13 cellular contexts compared by ENCODE assay signal in the genomic region with DNA sequence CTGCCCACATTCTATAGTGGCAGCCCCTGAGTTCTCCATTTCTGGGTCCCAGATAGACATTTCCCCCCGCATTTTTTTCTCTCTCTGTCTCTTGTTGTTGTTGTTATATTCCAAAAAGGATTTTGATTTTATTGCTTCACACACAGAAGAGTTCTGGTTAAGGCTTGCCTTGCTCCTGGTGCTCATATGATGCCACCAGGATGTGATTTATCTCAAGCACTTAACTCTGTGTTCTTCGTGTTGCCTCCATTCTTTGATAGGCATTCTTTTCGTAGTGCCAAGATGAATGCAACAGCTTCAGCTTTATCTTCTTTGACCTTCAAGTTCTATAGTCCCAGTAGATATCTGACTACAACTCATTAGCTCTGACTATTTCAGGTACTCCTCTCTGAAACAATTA. TPM values are rescaled to one million over a fixed set of nuclear protein-coding genes. Genes with fewer than 3 reads are reported as not detected.
DNase-seq lines count a peak whose midpoint lies in the region; ATAC-seq and TF ChIP-seq lines count a peak whose summit lies in the region.
"Had no signal": no experiment of that assay in that cellular context is flagged by ENCODE, and none has a peak within 500 bp of the region (broad histone marks: within the 10 kb centered on the region; RNA-seq: fewer than 3 reads in every experiment).

No MANE protein-coding gene starts in this region.

- intact Hi-C loops in adrenal gland (cut with DNase I) (no loop called here), esophagus squamous epithelium (cut with DNase I) (no loop called here), transverse colon (cut with DNase I; ENCODE audit: low total_unique reads) (no loop called here)

- no peaks in the 10 kb centered on the region for H3K27me3 ChIP-seq in adrenal gland
- no peaks in the 10 kb centered on the region for H3K27me3 ChIP-seq in esophagus squamous epithelium
- no peaks in the 10 kb centered on the region for H3K27me3 ChIP-seq in neural progenitor cell
- H3K27me3 ChIP-seq in transverse colon: no peaks in the 10 kb centered on the region

- no peaks in the 10 kb centered on the region for H3F3A ChIP-seq in neural progenitor cell (ENCODE audit: low read depth)

- no peak overlapping the region for H3K4me3 Mint-ChIP-seq in neural progenitor cell
- H3K4me3 Mint-ChIP-seq: stimulated activated naive CD8-positive, alpha-beta T cell treated with anti-CD3 and anti-CD28 coated beads, Interleukin-15, Interleukin-2, amounts not matched to agents 100 ng/mL and 50 ng/mL, for 24 hours; T-helper 1 cell treated with Interleukin-12 subunit alpha and Interleukin-12 subunit beta and Interleukin-4 antibody, amounts not matched to agents 30 μg/mL and 1 μg/mL, for 36 hours had no signal

- H3K36me3 ChIP-seq in adrenal gland (replicated peaks in 1 of 2) (peaks cover 0 to 31% of the 10 kb centered on the region in 2 donors), esophagus squamous epithelium (peaks cover 8 to 33% (median 17%) of the 10 kb centered on the region in 3 donors), neural progenitor cell (no peaks in the 10 kb centered on the region), transverse colon (peaks cover 0 to 5% (median 0%) of the 10 kb centered on the region in 4 donors)

- DNase-seq in adrenal gland: no peak
- DNase-seq in esophagus squamous epithelium (lab: John Stamatoyannopoulos, UW): no peak
- no peak for DNase-seq in neural progenitor cell (ENCODE audit: low spot score)
- no peak for DNase-seq in transverse colon
- DNase-seq in RPMI8226: no peak
- DNase-seq: activated CD4-positive, alpha-beta T cell treated with anti-CD3 and anti-CD28 coated beads, Interleukin-2, amount 50 U/mL, for 1 hour; central memory CD4-positive, alpha-beta T cell; COR-L47; NK-92 treated with Interleukin-12 subunit alpha and Interleukin-12 subunit beta, amount 100 ng/mL, for 24 hours had no signal

- H3K4me1 Mint-ChIP-seq in neural progenitor cell: peaks cover 11% of the 10 kb centered on the region

- no peaks in the 10 kb centered on the region for H3K36me3 Mint-ChIP-seq in neural progenitor cell

- peak overlapping the region; percentile 3 for H3K27ac Mint-ChIP-seq in neural progenitor cell
- H3K27ac Mint-ChIP-seq: stimulated activated naive CD8-positive, alpha-beta T cell treated with anti-CD3 and anti-CD28 coated beads, Interleukin-15, Interleukin-2, amounts not matched to agents 100 ng/mL and 50 ng/mL, for 24 hours; T-helper 1 cell treated with Interleukin-12 subunit alpha and Interleukin-12 subunit beta and Interleukin-4 antibody, amounts not matched to agents 30 μg/mL and 1 μg/mL, for 36 hours had no signal

- H3K79me2 ChIP-seq in neural progenitor cell (ENCODE audit: low read depth): no peaks in the 10 kb centered on the region

- H2AFZ ChIP-seq in neural progenitor cell (replicated peaks): no peak overlapping the region

- H3K9me3 Mint-ChIP-seq in neural progenitor cell: no peaks in the 10 kb centered on the region
- H3K9me3 Mint-ChIP-seq: stimulated activated naive CD8-positive, alpha-beta T cell treated with anti-CD3 and anti-CD28 coated beads, Interleukin-15, Interleukin-2, amounts not matched to agents 100 ng/mL and 50 ng/mL, for 24 hours; T-helper 1 cell treated with Interleukin-12 subunit alpha and Interleukin-12 subunit beta and Interleukin-4 antibody, amounts not matched to agents 30 μg/mL and 1 μg/mL, for 36 hours had no signal

- TF ChIP-seq POLR2A in adrenal gland (IDR thresholded peaks at IDR 0.05) (no peak), esophagus squamous epithelium (IDR thresholded peaks at IDR 0.05) (no peak), transverse colon (IDR thresholded peaks at IDR 0.05) (no peak)

- WGBS in adrenal gland, 4 donors: 37 to 51% (median 42%) methylated on average over 3 of the region's 3 CpGs
- 30 to 51% methylated on average over 3 of the region's 3 CpGs for WGBS in esophagus squamous epithelium, 2 donors
- 65 to 80% methylated on average over 1 to 3 of the region's 3 CpGs for WGBS in transverse colon (ENCODE audit: low coverage in 1 of 2), 2 donors

- no peaks in the 10 kb centered on the region for H4K20me1 ChIP-seq in neural progenitor cell (ENCODE audit: low read depth)

- H3K27ac ChIP-seq in adrenal gland: peak overlapping the region in 4 of 5 donors; percentile 64 to 90 (median 72)
- H3K27ac ChIP-seq in esophagus squamous epithelium: peak overlapping the region; percentile 89 to 95 (median 92)
- no peak overlapping the region for H3K27ac ChIP-seq in neural progenitor cell
- peak overlapping the region; percentile 93 to 98 (median 96) for H3K27ac ChIP-seq in transverse colon

- ATAC-seq in HG03095 (IDR thresholded peaks at IDR 0.05; ENCODE audit: unreplicated experiment): no peak
- no peak for ATAC-seq in GM18858 (IDR thresholded peaks at IDR 0.05; ENCODE audit: unreplicated experiment)

- no peak overlapping the region for H3K4me2 ChIP-seq in neural progenitor cell

- in situ Hi-C loops in transverse colon (cut with MboI; ENCODE audit: low pct_ligation_motif_present in 1 of 4, low pct_unique_long_range_greater_than_20kb in 1 of 4, low sequenced_read_pairs in 3 of 4): no loop called here

- H3K9me3 ChIP-seq in adrenal gland (replicated peaks in 1 of 3): no peaks in the 10 kb centered on the region
- no peaks in the 10 kb centered on the region for H3K9me3 ChIP-seq in esophagus squamous epithelium
- H3K9me3 ChIP-seq in neural progenitor cell (ENCODE audit: low read depth): no peaks in the 10 kb centered on the region
- H3K9me3 ChIP-seq in transverse colon: no peaks in the 10 kb centered on the region

- peaks cover 2% of the 10 kb centered on the region for H3K27me3 Mint-ChIP-seq in neural progenitor cell (ENCODE audit: insufficient read depth, low read depth)
- H3K27me3 Mint-ChIP-seq: stimulated activated naive CD8-positive, alpha-beta T cell treated with anti-CD3 and anti-CD28 coated beads, Interleukin-15, Interleukin-2, amounts not matched to agents 100 ng/mL and 50 ng/mL, for 24 hours had no signal

- H3K4me3 ChIP-seq in adrenal gland: no peak overlapping the region
- H3K4me3 ChIP-seq in esophagus squamous epithelium: no peak overlapping the region
- H3K4me3 ChIP-seq in neural progenitor cell: no peak overlapping the region
- no peak overlapping the region for H3K4me3 ChIP-seq in transverse colon

- no peak for TF ChIP-seq EP300 in transverse colon (IDR thresholded peaks at IDR 0.05; ENCODE audit: low read depth)

- TF ChIP-seq CTCF in adrenal gland (IDR thresholded peaks at IDR 0.05) (no peak), esophagus squamous epithelium (IDR thresholded peaks at IDR 0.05) (no peak), neural progenitor cell (IDR thresholded peaks at IDR 0.05) (no peak), transverse colon (IDR thresholded peaks at IDR 0.05) (no peak)

- no peak overlapping the region for H3K9ac ChIP-seq in neural progenitor cell

- H3K4me1 ChIP-seq in adrenal gland (replicated peaks in 1 of 2) (peaks cover 46 to 56% of the 10 kb centered on the region in 2 donors), esophagus squamous epithelium (peaks cover 51 to 61% (median 60%) of the 10 kb centered on the region in 3 donors), neural progenitor cell (no peaks in the 10 kb centered on the region), transverse colon (peaks cover 47 to 57% (median 48%) of the 10 kb centered on the region in 4 donors)

RNA-seq across cellular contexts. Expression of a gene that starts 9.1 kb away (rescaled TPM):
- total RNA-seq in adrenal gland: 100 to 1,000 TPM in 7 of 8 donors, 10 to 100 TPM in 1; 31.4 to 206 (median 134) TPM
- polyA plus RNA-seq in adrenal gland: 100 to 1,000 TPM in 2 of 3 donors, 10 to 100 TPM in 1; 20.9 to 164 (median 116) TPM
- total RNA-seq in esophagus squamous epithelium: 10 to 100 TPM; 44.4 to 86.3 (median 77.0) TPM
- 7.7 and 11.9 TPM in 2 replicates for total RNA-seq in neural progenitor cell (ENCODE audit: low replicate concordance)
- total RNA-seq in transverse colon: 100 to 1,000 TPM; 147 to 294 (median 171) TPM

RNA-seq across cellular contexts. Expression of a gene that starts 30.1 kb away (rescaled TPM):
- total RNA-seq in adrenal gland (100 to 1,000 TPM in 7 of 8 donors, 10 to 100 TPM in 1; 98.9 to 225 (median 137) TPM), esophagus squamous epithelium (10 to 100 TPM in 3 of 4 donors, 1 to 10 TPM in 1; 5.2 to 20.2 (median 12.8) TPM), neural progenitor cell (ENCODE audit: low replicate concordance) (12.6 and 17.3 TPM in 2 replicates), transverse colon (100 to 1,000 TPM in 3 of 4 donors, 10 to 100 TPM in 1; 84.6 to 292 (median 136) TPM)
- polyA plus RNA-seq in adrenal gland: 100 to 1,000 TPM in 1 of 3 donors, 10 to 100 TPM in 2; 48.5 to 110 (median 59.7) TPM
